25 cellular contexts compared by ENCODE assay signal in the genomic region with DNA sequence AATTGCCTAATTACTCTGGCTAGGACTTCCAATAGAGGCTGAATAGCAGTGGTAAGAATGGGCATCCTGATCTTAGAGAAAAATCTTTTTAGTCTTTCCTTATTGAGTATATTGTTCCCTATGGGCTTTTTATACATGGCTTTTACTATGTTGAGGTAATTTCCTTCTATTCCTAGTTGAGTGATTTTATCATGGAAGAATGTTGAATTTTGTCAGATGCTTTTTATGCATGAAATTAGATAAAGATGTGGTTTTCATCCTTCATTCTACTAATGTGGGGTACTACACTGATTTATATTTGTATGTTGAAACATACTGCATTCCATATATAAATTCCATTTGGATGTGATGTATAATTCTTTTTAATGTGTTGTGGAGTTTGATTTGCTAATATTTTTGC.
"Had no signal": no experiment of that assay in that cellular context is flagged by ENCODE, and none has a peak within 500 bp of the region (broad histone marks: within the 10 kb centered on the region; RNA-seq: fewer than 3 reads in every experiment).

No MANE protein-coding gene starts in this region.

- H3K4me3 ChIP-seq: breast epithelium, hepatocyte, left ventricle myocardium inferior, tibial artery had no signal

- FAIRE-seq: kidney, TTC549, urothelium cell line had no signal

- H2AFZ ChIP-seq: hepatocyte had no signal

- H3K27me3 ChIP-seq: breast epithelium, hepatocyte, neutrophil, tibial artery had no signal

- H3K9me3 ChIP-seq: breast epithelium, neutrophil, tibial artery had no signal

- H3K4me1 ChIP-seq: breast epithelium, left ventricle myocardium inferior, tibial artery had no signal

- H3K36me3 ChIP-seq: breast epithelium, left ventricle myocardium inferior, neutrophil, tibial artery had no signal

- H3K4me2 ChIP-seq: hepatocyte had no signal

- ATAC-seq: activated CD8-positive, alpha-beta T cell treated with anti-CD3 and anti-CD28 coated beads, Interleukin-2, amount 10 ng/mL, durations not matched to agents 7 days and 5 days; activated naive CD4-positive, alpha-beta T cell treated with anti-CD3 and anti-CD28 coated beads, Interleukin-2, amount 50 U/mL, for 72 hours; natural killer cell; stimulated activated effector memory CD8-positive, alpha-beta T cell treated with anti-CD3 and anti-CD28 coated beads, Interleukin-12 subunit alpha, Interleukin-12 subunit beta, amount 100 ng/mL, for 72 hours; WTC11 had no signal

- DNase-seq: activated CD4-positive, alpha-beta T cell treated with anti-CD3 and anti-CD28 coated beads for 48 hours; activated CD8-positive, alpha-beta memory T cell treated with anti-CD3 and anti-CD28 coated beads, Interleukin-2, amount 50 U/mL, for 4 hours; activated CD8-positive, alpha-beta T cell treated with anti-CD3 and anti-CD28 coated beads, Interleukin-2, amount 10 ng/mL, durations not matched to agents 7 days and 5 days; activated effector memory CD4-positive, alpha-beta T cell treated with anti-CD3 and anti-CD28 coated beads, Interleukin-2, amount 50 U/mL, for 16 hours; activated T-cell treated with anti-CD3 and anti-CD28 coated beads, Interleukin-2, amount 50 U/mL, for 48 hours; cerebellar nuclear complex; dermis blood vessel endothelial cell; endodermal cell; kidney; left ventricle myocardium inferior; natural killer cell; posterior cingulate gyrus; retina; stimulated activated CD4-positive, alpha-beta T cell treated with anti-CD3 and anti-CD28 coated beads, Interleukin-12 subunit alpha, Interleukin-12 subunit beta, amount 100 ng/mL, for 4 hours; stimulated activated CD4-positive, alpha-beta T cell treated with anti-CD3 and anti-CD28 coated beads, Interleukin-2, amount 100 ng/mL, for 24 hours; T-helper 2 cell; tibial artery had no signal

- H3K27ac ChIP-seq: breast epithelium, hepatocyte, left ventricle myocardium inferior, neutrophil, tibial artery had no signal
